16 cellular contexts compared by ENCODE assay signal in genomic region chr11:92449222-92449621, GRCh38.
A peak's percentile ranks its signal among the peaks of the same experiment; 100 is the strongest.
DNase-seq lines count a peak whose midpoint lies in the region; ATAC-seq and TF ChIP-seq lines count a peak whose summit lies in the region.
"Had no signal": no experiment of that assay in that cellular context is flagged by ENCODE, and none has a peak within 500 bp of the region (broad histone marks: within the 10 kb centered on the region; RNA-seq: fewer than 3 reads in every experiment).

No MANE protein-coding gene starts in this region.

- no peak for TF ChIP-seq CTCF in RWPE1 (conservative IDR thresholded peaks at IDR 0.05; ENCODE audit: low read depth)

- no peak overlapping the region for H3K9ac ChIP-seq in HUES48 (ENCODE audit: low read depth, low read length)
- H3K9ac ChIP-seq: BLaER1 treated with 17β-estradiol and CSF1 and Interleukin-3, amounts not matched to agents 10 nM and 100 nM had no signal

- ATAC-seq in esophagus mucosa, result peak; percentile 6
- ATAC-seq: CD8-positive, alpha-beta T cell; GM12878; HepG2 had no signal

- no peak overlapping the region for H3K4me3 ChIP-seq in HUES48 (ENCODE audit: low read depth, low read length)
- H3K4me3 ChIP-seq: BLaER1 treated with 17β-estradiol and CSF1 and Interleukin-3, amounts not matched to agents 10 nM and 100 nM; GM12878 had no signal

- CTCF ChIA-PET in RWPE1 (lab: Yijun Ruan, JAX), result no interaction called here

- H3K27me3 ChIP-seq in HUES48 (ENCODE audit: control insufficient read depth, insufficient read depth, low read length), result no peaks in the 10 kb centered on the region
- H3K27me3 ChIP-seq: BLaER1 treated with 17β-estradiol and CSF1 and Interleukin-3, amounts not matched to agents 10 nM and 100 nM had no signal

- H3K4me1 ChIP-seq in HUES48 (ENCODE audit: control insufficient read depth, insufficient read depth, low read length), result peaks cover 28% of the 10 kb centered on the region

- peak overlapping the region; percentile 25 for H3K27ac ChIP-seq in HUES48 (ENCODE audit: low read depth, low read length)
- no peak overlapping the region for H3K27ac ChIP-seq in RWPE1
- H3K27ac ChIP-seq: BLaER1 treated with 17β-estradiol and CSF1 and Interleukin-3, amounts not matched to agents 10 nM and 100 nM had no signal

- peak; percentile 4 for DNase-seq in RWPE1 (ENCODE audit: low spot score)
- DNase-seq in KG1 (lab: John Stamatoyannopoulos, UW), result no peak
- no peak for DNase-seq in activated effector memory CD4-positive, alpha-beta T cell treated with Interleukin-2 at 50 U/mL for 16 hours
- DNase-seq in stimulated activated naive CD4-positive, alpha-beta T cell treated with Interleukin-2 at 50 U/mL for 16 hours (lab: John Stamatoyannopoulos, UW), result no peak
- DNase-seq: Calu3; CD8-positive, alpha-beta T cell; DMS 273 treated with DMSO at 0.1 percent for 48 hours; DMS53; DND-41; EL; H9 had no signal

- H3K36me3 ChIP-seq in HUES48 (ENCODE audit: control insufficient read depth, insufficient read depth, low read length), result no peaks in the 10 kb centered on the region
- H3K36me3 ChIP-seq: BLaER1 treated with 17β-estradiol and CSF1 and Interleukin-3, amounts not matched to agents 10 nM and 100 nM had no signal

- POLR2A ChIA-PET in RWPE1 (lab: Yijun Ruan, JAX; ENCODE audit: low non-redundant PET), result no interaction called here

- no peaks in the 10 kb centered on the region for H3K9me3 ChIP-seq in HUES48 (ENCODE audit: control insufficient read depth, insufficient read depth, low read length)
- H3K9me3 ChIP-seq: BLaER1 treated with 17β-estradiol and CSF1 and Interleukin-3, amounts not matched to agents 10 nM and 100 nM had no signal
